11 cellular contexts compared by ENCODE assay signal in the genomic region with DNA sequence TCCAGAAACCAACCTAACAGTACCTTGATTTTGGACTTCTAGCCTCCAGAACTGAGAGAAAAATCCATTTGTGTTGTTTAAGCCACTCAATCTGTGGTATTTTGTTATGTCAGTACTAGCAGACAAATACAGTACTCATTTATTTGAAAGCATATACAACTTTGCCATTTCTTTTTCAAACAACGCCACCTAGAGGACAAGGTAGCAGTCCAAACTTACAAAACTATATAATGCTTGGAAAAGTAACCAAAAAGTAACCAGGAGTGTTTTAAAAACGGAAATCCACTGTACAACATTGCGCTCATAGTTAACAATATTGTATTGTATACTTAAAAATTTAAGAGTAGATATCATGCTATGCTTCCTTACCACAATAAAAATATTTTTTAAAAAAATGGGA. TPM values are rescaled to one million over a fixed set of nuclear protein-coding genes. Genes with fewer than 3 reads are reported as not detected.
DNase-seq lines count a peak whose midpoint lies in the region; ATAC-seq and TF ChIP-seq lines count a peak whose summit lies in the region.
"Had no signal": no experiment of that assay in that cellular context is flagged by ENCODE, and none has a peak within 500 bp of the region (broad histone marks: within the 10 kb centered on the region; RNA-seq: fewer than 3 reads in every experiment).

No MANE protein-coding gene starts in this region.

- no peak overlapping the region for H3K9ac ChIP-seq in mesenchymal stem cell (ENCODE audit: low read length)

- no peak overlapping the region for H4K8ac ChIP-seq in mesenchymal stem cell (ENCODE audit: low read length)

- no peak overlapping the region for H3K4ac ChIP-seq in mesenchymal stem cell (ENCODE audit: low read depth in 1 of 2, low read length in 2 of 2)

- no peaks in the 10 kb centered on the region for H4K20me1 ChIP-seq in GM23338 (replicated peaks; ENCODE audit: insufficient read depth)

- no peak overlapping the region for H3K14ac ChIP-seq in mesenchymal stem cell (ENCODE audit: low read length in 2 of 2)

- ATAC-seq in GM23338: no peak

- no peak overlapping the region for H2BK12ac ChIP-seq in mesenchymal stem cell (ENCODE audit: low read length in 2 of 2)

- intact Hi-C loops in adrenal gland (cut with DNase I): loop anchor here in 1 of 2 donors (5.0 to 10.0 kb wide), 2 partner anchors 554 to 621 kb away; no protein-coding TSS in a partner anchor

- no peak overlapping the region for H3K4me2 ChIP-seq in GM23338
- no peak overlapping the region for H3K4me2 ChIP-seq in mesenchymal stem cell (ENCODE audit: low read length, poor library complexity, severe bottlenecking)

- no peak overlapping the region for H3K4me3 Mint-ChIP-seq in GM23338
- H3K4me3 Mint-ChIP-seq in T-helper 2 cell treated with Interferon-gamma antibody and Interleukin-4, amounts not matched to agents 5 μg/mL and 100 μg/mL, for 36 hours: no peak overlapping the region
- H3K4me3 Mint-ChIP-seq: activated T-helper 1 cell treated with anti-CD3 and anti-CD28 coated beads, Interleukin-12 subunit alpha, Interleukin-12 subunit beta, Interleukin-2, Interleukin-4 antibody, amounts not matched to agents 30 ng/mL and 10 ng/mL and 1 ng/mL, durations not matched to agents 14 hours and 24 hours and 36 hours had no signal

- peaks cover 2% of the 10 kb centered on the region for H3K27me3 Mint-ChIP-seq in GM23338 (ENCODE audit: insufficient read depth, low read depth, poor library complexity)
- H3K27me3 Mint-ChIP-seq in T-helper 2 cell treated with Interferon-gamma antibody and Interleukin-4, amounts not matched to agents 5 μg/mL and 100 μg/mL, for 36 hours (ENCODE audit: low read depth): no peaks in the 10 kb centered on the region

- 19 to 24% (median 24%) methylated on average over 3 of the region's 3 CpGs for WGBS in adrenal gland, 4 donors
- no CpG with 5 or more reads among the region's 3 CpGs for WGBS in mesenchymal stem cell

- no peak overlapping the region for H2BK120ac ChIP-seq in mesenchymal stem cell (ENCODE audit: low read depth, low read length)

- H3K4me1 ChIP-seq in GM23338 (ENCODE audit: insufficient read depth): no peaks in the 10 kb centered on the region
- no peaks in the 10 kb centered on the region for H3K4me1 ChIP-seq in adrenal gland (replicated peaks in 1 of 2)
- no peaks in the 10 kb centered on the region for H3K4me1 ChIP-seq in mesenchymal stem cell (ENCODE audit: control insufficient read depth, insufficient read depth, low read depth, low read length)

- TF ChIP-seq POLR2A in adrenal gland (IDR thresholded peaks at IDR 0.05): no peak

- no peaks in the 10 kb centered on the region for H3F3A ChIP-seq in GM23338 (replicated peaks; ENCODE audit: low read depth)

- H3K9me3 ChIP-seq in adrenal gland (replicated peaks in 1 of 3) (no peaks in the 10 kb centered on the region), mesenchymal stem cell (ENCODE audit: control insufficient read depth, low read length) (no peaks in the 10 kb centered on the region)

- H2BK15ac ChIP-seq in mesenchymal stem cell (ENCODE audit: low read depth, poor library complexity, severe bottlenecking): no peak overlapping the region

- H3K9me3 Mint-ChIP-seq in GM23338: no peaks in the 10 kb centered on the region
- H3K9me3 Mint-ChIP-seq in T-helper 2 cell treated with Interferon-gamma antibody and Interleukin-4, amounts not matched to agents 5 μg/mL and 100 μg/mL, for 36 hours: no peaks in the 10 kb centered on the region
- H3K9me3 Mint-ChIP-seq: activated T-helper 1 cell treated with anti-CD3 and anti-CD28 coated beads, Interleukin-12 subunit alpha, Interleukin-12 subunit beta, Interleukin-2, Interleukin-4 antibody, amounts not matched to agents 30 ng/mL and 10 ng/mL and 1 ng/mL, durations not matched to agents 14 hours and 24 hours and 36 hours had no signal

- H3K36me3 ChIP-seq in GM23338 (ENCODE audit: insufficient read depth) (no peaks in the 10 kb centered on the region), adrenal gland (replicated peaks in 1 of 2) (no peaks in the 10 kb centered on the region), mesenchymal stem cell (ENCODE audit: control insufficient read depth in 1 of 2, insufficient read depth in 2 of 2, low read depth in 1 of 2, low read length in 2 of 2) (no peaks in the 10 kb centered on the region)

- H3K4me1 Mint-ChIP-seq in GM23338: peaks cover 5% of the 10 kb centered on the region; the same call in 1 of the 3 replicates
- no peaks in the 10 kb centered on the region for H3K4me1 Mint-ChIP-seq in T-helper 2 cell treated with Interferon-gamma antibody and Interleukin-4, amounts not matched to agents 5 μg/mL and 100 μg/mL, for 36 hours (ENCODE audit: low read depth)

- H2AFZ ChIP-seq in GM23338: no peak overlapping the region
- no peak overlapping the region for H2AFZ ChIP-seq in mesenchymal stem cell (ENCODE audit: low read depth, low read length)

- no peak overlapping the region for H3K27ac Mint-ChIP-seq in GM23338
- no peak overlapping the region for H3K27ac Mint-ChIP-seq in T-helper 2 cell treated with Interferon-gamma antibody and Interleukin-4, amounts not matched to agents 5 μg/mL and 100 μg/mL, for 36 hours
- H3K27ac Mint-ChIP-seq: activated T-helper 1 cell treated with anti-CD3 and anti-CD28 coated beads, Interleukin-12 subunit alpha, Interleukin-12 subunit beta, Interleukin-2, Interleukin-4 antibody, amounts not matched to agents 30 ng/mL and 10 ng/mL and 1 ng/mL, durations not matched to agents 14 hours and 24 hours and 36 hours had no signal

- peak; percentile 47 to 56 for TF ChIP-seq CTCF in GM23338 (conservative IDR thresholded peaks at IDR 0.05; ENCODE audit: low read depth in 2 of 2)
- peak in 4 of 6 experiments; percentile 14 to 57 (median 40) for TF ChIP-seq CTCF in adrenal gland (IDR thresholded peaks at IDR 0.05)

- H3K18ac ChIP-seq in mesenchymal stem cell (ENCODE audit: low read depth in 1 of 2, low read length in 2 of 2): no peak overlapping the region

- H3K23ac ChIP-seq in mesenchymal stem cell (ENCODE audit: low read length in 2 of 2): no peak overlapping the region

- H2BK5ac ChIP-seq in mesenchymal stem cell (ENCODE audit: low read depth, low read length, poor library complexity, severe bottlenecking): no peak overlapping the region

- H3K79me2 ChIP-seq in GM23338 (replicated peaks; ENCODE audit: insufficient read depth): no peaks in the 10 kb centered on the region

- no peak overlapping the region for H3K27ac ChIP-seq in GM23338 (ENCODE audit: low read depth)
- no peak overlapping the region for H3K27ac ChIP-seq in adrenal gland
- no peak overlapping the region for H3K27ac ChIP-seq in mesenchymal stem cell (ENCODE audit: low read length, poor library complexity, severe bottlenecking)

- no peak overlapping the region for H2AK5ac ChIP-seq in mesenchymal stem cell (ENCODE audit: low read length, severe bottlenecking)

- H3K4me3 ChIP-seq in GM23338 (no peak overlapping the region), adrenal gland (no peak overlapping the region), mesenchymal stem cell (ENCODE audit: insufficient read depth in 1 of 2, low read depth in 1 of 2, low read length in 2 of 2) (no peak overlapping the region)

- H4K91ac ChIP-seq in mesenchymal stem cell (ENCODE audit: low read length): no peak overlapping the region

- no peaks in the 10 kb centered on the region for H3K79me1 ChIP-seq in mesenchymal stem cell (replicated peaks; ENCODE audit: low read length, poor library complexity, severe bottlenecking)

- H3K36me3 Mint-ChIP-seq in GM23338 (ENCODE audit: low read depth): no peaks in the 10 kb centered on the region
- H3K36me3 Mint-ChIP-seq in T-helper 2 cell treated with Interferon-gamma antibody and Interleukin-4, amounts not matched to agents 5 μg/mL and 100 μg/mL, for 36 hours (ENCODE audit: low read depth): no peaks in the 10 kb centered on the region

- H3K9me2 ChIP-seq in GM23338 (ENCODE audit: insufficient read depth): no peaks in the 10 kb centered on the region

- DNase-seq in Ammon's horn (ENCODE audit: low spot score) (peak; percentile 8), GM23338 (ENCODE audit: low spot score) (peak; percentile 44), adrenal gland (no peak), left kidney (ENCODE audit: low read depth, low spot score) (peak; percentile 33), GOT3 (lab: John Stamatoyannopoulos, UW) (no peak), mesenchymal stem cell (no peak)
- no peak for DNase-seq in T-helper 2 cell treated with Interferon-gamma antibody and Interleukin-4, amounts not matched to agents 5 μg/mL and 100 μg/mL, for 36 hours (ENCODE audit: low spot score)
- DNase-seq in activated naive CD4-positive, alpha-beta T cell (lab: John Stamatoyannopoulos, UW): no peak
- DNase-seq: islet precursor cell, NCI-H1417 treated with DMSO at 0.1 percent for 48 hours had no signal

- H3K27me3 ChIP-seq in GM23338 (ENCODE audit: insufficient read depth) (no peaks in the 10 kb centered on the region), adrenal gland (peaks cover 28% of the 10 kb centered on the region), mesenchymal stem cell (ENCODE audit: control insufficient read depth in 1 of 2, insufficient read depth in 1 of 2, low read length in 2 of 2) (peaks cover 0 to 6% of the 10 kb centered on the region in 2 experiments)

TF ChIP-seq in GM23338, 12 proteins besides CTCF, POLR2A, EP300 and RAD21 (continues in another document):
- TF ChIP-seq STAT1 (IDR thresholded peaks at IDR 0.05; ENCODE audit: unreplicated experiment): no peak
- TF ChIP-seq NANOG (IDR thresholded peaks at IDR 0.05; ENCODE audit: borderline replicate concordance): no peak
- no peak for TF ChIP-seq CREB1 (CRISPR knock-in tag; IDR thresholded peaks at IDR 0.05; ENCODE audit: low read depth)
- no peak for TF ChIP-seq JUNB (IDR thresholded peaks at IDR 0.05; ENCODE audit: unreplicated experiment)
- no peak for TF ChIP-seq EZH2 (IDR thresholded peaks at IDR 0.05; ENCODE audit: low read depth, unreplicated experiment)

RNA-seq across cellular contexts. Expression of a gene that starts 37.0 kb away (rescaled TPM):
- 17.7 and 18.8 TPM in 2 replicates for total RNA-seq in GM23338 (2014; rRNA removed; shearing (Covaris generic))
- polyA plus RNA-seq in GM23338 (2016; fragmentation: Nextera tagmentation; extraction: Ambion mirVana) (20.3 and 21.5 TPM in 2 replicates), adrenal gland (1 to 10 TPM in 2 of 3 donors, under 1 TPM in 1; 0.48 to 2.6 (median 1.4) TPM)
- 10 to 100 TPM in 1 of 8 donors, 1 to 10 TPM in 7; 1.6 to 13.4 (median 2.4) TPM for total RNA-seq in adrenal gland
- polyA plus RNA-seq in mesenchymal stem cell (2013, experiment 1 of 2): 0.35 TPM
- 0.49 TPM for polyA plus RNA-seq in mesenchymal stem cell (2013, experiment 2 of 2)
- total RNA-seq: activated T-helper 1 cell treated with anti-CD3 and anti-CD28 coated beads, Interleukin-12 subunit alpha, Interleukin-12 subunit beta, Interleukin-2, Interleukin-4 antibody, amounts not matched to agents 30 ng/mL and 10 ng/mL and 1 ng/mL, durations not matched to agents 14 hours and 24 hours and 36 hours had no signal

Comparison
In these comparisons a context has a peak if more than half of its experiments do, and no peak if none do; other contexts are left out.
1. DNase-seq: peak in Ammon's horn (single experiment), GM23338 (single experiment) and left kidney (single experiment); none in adrenal gland (0 of 7), GOT3 (single experiment), mesenchymal stem cell (single experiment), T-helper 2 cell treated with Interferon-gamma antibody and Interleukin-4, amounts not matched to agents 5 μg/mL and 100 μg/mL, for 36 hours (single experiment) and activated naive CD4-positive, alpha-beta T cell (0 of 4).